Comparison of ENCODE assay signal across 8 cellular contexts in genomic region chr12:131608740-131609665, GRCh38.
A peak's percentile ranks its signal among the peaks of the same experiment; 100 is the strongest.
DNase-seq lines count a peak whose midpoint lies in the region; ATAC-seq and TF ChIP-seq lines count a peak whose summit lies in the region.

No MANE protein-coding gene starts in this region.

- TF ChIP-seq CTCF in BJ (IDR thresholded peaks at IDR 0.05; ENCODE audit: insufficient read depth, low read depth, low read length), result peak; percentile 90
- TF ChIP-seq CTCF in SK-N-SH (IDR thresholded peaks at IDR 0.05), result peak; percentile 36
- peak; percentile 8 to 71 (median 70) for TF ChIP-seq CTCF in sigmoid colon (IDR thresholded peaks at IDR 0.05)

- peaks cover 0 to 6% of the 10 kb centered on the region in 2 experiments; a peak in 1 of 4 replicates for H3K4me1 ChIP-seq in SK-N-SH (ENCODE audit: control insufficient read depth in 1 of 2, insufficient read depth in 2 of 2, low read depth in 1 of 2, low read length in 1 of 2)
- no peaks in the 10 kb centered on the region for H3K4me1 ChIP-seq in sigmoid colon

- H2AFZ ChIP-seq in SK-N-SH (ENCODE audit: low read depth), result no peak overlapping the region

- TF ChIP-seq EP300 in SK-N-SH (IDR thresholded peaks at IDR 0.05; ENCODE audit: borderline replicate concordance in 1 of 2, low read depth in 1 of 2, low read length in 1 of 2) (no peak), sigmoid colon (IDR thresholded peaks at IDR 0.05) (no peak)

- H3K79me2 ChIP-seq in SK-N-SH (ENCODE audit: insufficient read depth), result no peaks in the 10 kb centered on the region

- no peaks in the 10 kb centered on the region for H4K20me1 ChIP-seq in SK-N-SH (ENCODE audit: insufficient read depth)

- TF ChIP-seq POLR2A in sigmoid colon (IDR thresholded peaks at IDR 0.05), result no peak

- POLR2A ChIA-PET in BJ (lab: Charles Lee), result no interaction called here
- POLR2A ChIA-PET in SK-N-SH (lab: Yijun Ruan, JAX), result no interaction called here

- H3F3A ChIP-seq in SK-N-SH (replicated peaks; ENCODE audit: insufficient read depth), result no peaks in the 10 kb centered on the region

- peak; percentile 69 for TF ChIP-seq RAD21 in SK-N-SH (IDR thresholded peaks at IDR 0.05; ENCODE audit: low read length)

- CTCF ChIA-PET in BJ (lab: Yijun Ruan, JAX) (interaction anchor here (0.7 to 1.0 kb wide), 3 partner anchors 11 to 229 kb away, joined by 3 to 4 read pairs (median 3); no protein-coding TSS in a partner anchor), SK-N-SH (lab: Yijun Ruan, JAX) (interaction anchor here (0.7 to 1.4 kb wide), 5 partner anchors 9 to 93 kb away, joined by 3 to 4 read pairs (median 3); no protein-coding TSS in a partner anchor)

- ATAC-seq in GM19351 (IDR thresholded peaks at IDR 0.05; ENCODE audit: unreplicated experiment) (peak; percentile 43), left ventricle myocardium superior (peak; percentile 97), GM21576 (IDR thresholded peaks at IDR 0.05; ENCODE audit: unreplicated experiment) (no peak), HG02973 (IDR thresholded peaks at IDR 0.05; ENCODE audit: unreplicated experiment) (no peak)

- no peak overlapping the region for H3K9ac ChIP-seq in SK-N-SH

- H3K36me3 ChIP-seq in BJ (ENCODE audit: control insufficient read depth, insufficient read depth, low read length), result no peaks in the 10 kb centered on the region
- no peaks in the 10 kb centered on the region for H3K36me3 ChIP-seq in SK-N-SH (replicated peaks in 1 of 2; ENCODE audit: control insufficient read depth in 1 of 2, insufficient read depth in 2 of 2, low read length in 1 of 2)
- no peaks in the 10 kb centered on the region for H3K36me3 ChIP-seq in sigmoid colon

- H3K27me3 ChIP-seq in BJ (ENCODE audit: control insufficient read depth, insufficient read depth, low read length), result peaks cover 5% of the 10 kb centered on the region
- no peaks in the 10 kb centered on the region for H3K27me3 ChIP-seq in SK-N-SH (ENCODE audit: insufficient read depth)
- H3K27me3 ChIP-seq in sigmoid colon, result peaks cover 0 to 36% (median 12%) of the 10 kb centered on the region in 3 donors

- H3K4me2 ChIP-seq in SK-N-SH, result no peak overlapping the region

- no peaks in the 10 kb centered on the region for H3K9me3 ChIP-seq in SK-N-SH
- H3K9me3 ChIP-seq in sigmoid colon, result no peaks in the 10 kb centered on the region

- H3K9me2 ChIP-seq in SK-N-SH, result no peaks in the 10 kb centered on the region

- intact Hi-C loops in left ventricle myocardium superior (cut with micrococcal nuclease), result no loop called here
- intact Hi-C loops in sigmoid colon (cut with DNase I), result loop anchor here (5.0 kb wide), 1 partner anchor 218 kb away; the partner anchor contains the start of gene MMP17

- H3K4me3 ChIP-seq in BJ (ENCODE audit: low read depth, low read length) (no peak overlapping the region), SK-N-SH (ENCODE audit: low read depth in 2 of 2, low read length in 1 of 2) (peak overlapping the region in 1 of 2 experiments; percentile 51; a peak in 1 of 4 replicates), sigmoid colon (no peak overlapping the region)

- DNase-seq in BJ (ENCODE audit: low read depth) (no peak), SK-N-SH (peak; percentile 84), left ventricle myocardium superior (peak; percentile 86), sigmoid colon (peak; percentile 84)

- 49% methylated on average over 25 of the region's 26 CpGs for WGBS in SK-N-SH (ENCODE audit: low lambda C conversion rate)
- 43 to 45% methylated on average over 26 of the region's 26 CpGs for WGBS in sigmoid colon, 2 donors

- no peak overlapping the region for H3K27ac ChIP-seq in SK-N-SH (ENCODE audit: low read depth in 2 of 2, low read length in 1 of 2)
- H3K27ac ChIP-seq in angular gyrus (ENCODE audit: low read depth, low read length), result peak overlapping the region; percentile 73
- peak overlapping the region in 1 of 4 donors; percentile 6 for H3K27ac ChIP-seq in sigmoid colon

TF ChIP-seq in SK-N-SH, 30 proteins besides CTCF, POLR2A, EP300 and RAD21:
- TF ChIP-seq RFX5 (IDR thresholded peaks at IDR 0.05; ENCODE audit: low read length), result no peak
- TF ChIP-seq NRF1 (IDR thresholded peaks at IDR 0.05; ENCODE audit: low read depth, low read length), result no peak
- peak; percentile 39 for TF ChIP-seq SMC3 (IDR thresholded peaks at IDR 0.05; ENCODE audit: low read depth, low read length)
- TF ChIP-seq POLR2AphosphoS5 (IDR thresholded peaks at IDR 0.05; ENCODE audit: low read depth, low read length), result no peak
- TF ChIP-seq MXI1 (IDR thresholded peaks at IDR 0.05; ENCODE audit: low read depth, low read length), result peak; percentile 32; the same call in 1 of the 2 replicates
- TF ChIP-seq YY1 (IDR thresholded peaks at IDR 0.05; ENCODE audit: low read depth), result no peak
- TF ChIP-seq EZH2phosphoT487 (IDR thresholded peaks at IDR 0.05; ENCODE audit: borderline replicate concordance, low read depth), result no peak

Comparison
In these comparisons a context has a peak if more than half of its experiments do, and no peak if none do; other contexts are left out.
1. CTCF ChIP-seq: peak in every context shown above with its lines; median percentile 90 in BJ; 70 in sigmoid colon; 36 in SK-N-SH.
2. ATAC-seq: peak in GM19351 (single experiment) and left ventricle myocardium superior (single experiment); none in GM21576 (single experiment) and HG02973 (single experiment).